8 cellular contexts compared by ENCODE assay signal in the genomic region with DNA sequence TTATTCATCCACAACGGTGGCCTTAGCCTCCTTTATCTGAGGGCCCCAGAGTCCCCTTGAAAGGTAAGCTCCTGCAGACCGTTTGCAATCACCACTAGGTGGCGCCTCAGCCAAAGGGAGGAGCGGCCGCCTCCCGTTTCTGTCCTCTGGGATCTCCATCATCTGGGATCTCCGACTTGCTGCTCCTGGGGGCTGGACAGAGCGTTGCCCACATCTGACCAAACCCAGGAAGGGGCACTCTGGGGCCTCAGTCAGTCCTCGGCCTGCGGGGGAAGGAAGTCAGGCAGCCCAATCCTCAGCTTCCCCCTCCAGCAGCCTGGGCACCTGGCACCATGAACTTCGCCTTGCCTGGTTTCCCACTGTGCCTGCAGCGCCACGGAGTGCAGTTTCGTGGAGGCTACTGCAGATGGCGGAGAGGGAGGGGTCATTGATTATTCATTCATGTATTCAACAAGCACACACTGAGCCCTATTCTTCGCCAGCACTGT. TPM values are rescaled to one million over a fixed set of nuclear protein-coding genes. Genes with fewer than 3 reads are reported as not detected.
DNase-seq lines count a peak whose midpoint lies in the region; ATAC-seq and TF ChIP-seq lines count a peak whose summit lies in the region.

No MANE protein-coding gene starts in this region.

- peak; percentile 63 for ATAC-seq in naive thymus-derived CD4-positive, alpha-beta T cell
- no peak for ATAC-seq in GM21737 (IDR thresholded peaks at IDR 0.05; ENCODE audit: unreplicated experiment)

- POLR2A ChIA-PET in CD4-positive, alpha-beta memory T cell (lab: Charles Lee; ENCODE audit: partially characterized antibody): interaction anchor here (1.0 to 2.4 kb wide), 3 partner anchors 16 to 178 kb away, joined by 3 to 11 read pairs (median 8); no protein-coding TSS in a partner anchor
- POLR2A ChIA-PET in HEK293T (lab: Yijun Ruan, JAX): no interaction called here
- POLR2A ChIA-PET in naive thymus-derived CD4-positive, alpha-beta T cell (lab: Charles Lee): no interaction called here

- TF ChIP-seq CTCF in epithelial cell of proximal tubule (conservative IDR thresholded peaks at IDR 0.05; ENCODE audit: low read depth, low read length): peak; percentile 86
- peak in 5 of 7 experiments; percentile 69 to 89 (median 81) for TF ChIP-seq CTCF in stomach (IDR thresholded peaks at IDR 0.05)

- DNase-seq in CD4-positive, alpha-beta memory T cell: peak in 4 of 5 donors; percentile 35 to 51 (median 38)
- DNase-seq in HEK293T (ENCODE audit: extremely low spot score) (peak; percentile 79), NCI-H82 (lab: John Stamatoyannopoulos, UW) (peak; percentile 89), epithelial cell of proximal tubule (ENCODE audit: low read depth) (no peak), stomach (peak; percentile 74)
- DNase-seq in activated CD8-positive, alpha-beta memory T cell treated with anti-CD3 and anti-CD28 coated beads, Interleukin-2, amount 50 U/mL, for 48 hours: peak; percentile 86
- peak in 7 of 9 donors; percentile 24 to 59 (median 44) for DNase-seq in naive thymus-derived CD4-positive, alpha-beta T cell

- WGBS in stomach, 5 donors: 17 to 43% (median 26%) methylated on average over 8 to 16 of the region's 16 CpGs

- no peak for TF ChIP-seq POLR2A in stomach (IDR thresholded peaks at IDR 0.05)

- no peaks in the 10 kb centered on the region for H3K9me3 Mint-ChIP-seq in CD4-positive, alpha-beta memory T cell
- no peaks in the 10 kb centered on the region for H3K9me3 Mint-ChIP-seq in naive thymus-derived CD4-positive, alpha-beta T cell

- intact Hi-C loops in CD4-positive, alpha-beta memory T cell (cut with micrococcal nuclease): loop anchor here (1.0 to 5.0 kb wide), 3 partner anchors 176 to 405 kb away; no protein-coding TSS in a partner anchor
- intact Hi-C loops in naive thymus-derived CD4-positive, alpha-beta T cell (cut with micrococcal nuclease): loop anchor here (1.0 to 2.0 kb wide), 2 partner anchors 176 kb away; no protein-coding TSS in a partner anchor
- intact Hi-C loops in stomach (cut with DNase I; ENCODE audit: low total_unique reads): loop anchor here (5.0 kb wide), 1 partner anchor 180 kb away; no protein-coding TSS in a partner anchor

- CTCF ChIA-PET in CD4-positive, alpha-beta memory T cell (lab: Charles Lee; ENCODE audit: partially characterized antibody): interaction anchor here (0.7 to 18.9 kb wide), 28 partner anchors 8 to 406 kb away, joined by 3 to 1298 read pairs (median 4); a partner anchor contains a TSS
- CTCF ChIA-PET in HEK293T (lab: Yijun Ruan, JAX): interaction anchor here (0.6 to 8.3 kb wide), 12 partner anchors 8 to 649 kb away, joined by 3 to 78 read pairs (median 4); no protein-coding TSS in a partner anchor
- CTCF ChIA-PET in naive thymus-derived CD4-positive, alpha-beta T cell (lab: Charles Lee): interaction anchor here (0.6 to 18.6 kb wide), 7 partner anchors 10 to 1890 kb away, joined by 3 to 567 read pairs (median 3); no protein-coding TSS in a partner anchor

- no peak overlapping the region for H3K27ac ChIP-seq in CD4-positive, alpha-beta memory T cell (ENCODE audit: low read depth, low read length)
- H3K27ac ChIP-seq in naive thymus-derived CD4-positive, alpha-beta T cell (ENCODE audit: low read depth, low read length): no peak overlapping the region
- H3K27ac ChIP-seq in stomach: no peak overlapping the region

- H3K4me1 Mint-ChIP-seq in CD4-positive, alpha-beta memory T cell: peaks cover 0 to 7% (median 0%) of the 10 kb centered on the region in 4 donors
- H3K4me1 Mint-ChIP-seq in naive thymus-derived CD4-positive, alpha-beta T cell: peaks cover 0 to 4% (median 0%) of the 10 kb centered on the region in 7 donors

- H3K4me3 ChIP-seq in CD4-positive, alpha-beta memory T cell (ENCODE audit: low read length in 2 of 2): no peak overlapping the region
- no peak overlapping the region for H3K4me3 ChIP-seq in epithelial cell of proximal tubule (ENCODE audit: low read depth, low read length)
- no peak overlapping the region for H3K4me3 ChIP-seq in naive thymus-derived CD4-positive, alpha-beta T cell (ENCODE audit: low read length)
- no peak overlapping the region for H3K4me3 ChIP-seq in stomach

- H3K9me3 ChIP-seq in CD4-positive, alpha-beta memory T cell (ENCODE audit: control insufficient read depth in 1 of 2, low read length in 2 of 2): no peaks in the 10 kb centered on the region
- no peaks in the 10 kb centered on the region for H3K9me3 ChIP-seq in naive thymus-derived CD4-positive, alpha-beta T cell (ENCODE audit: control insufficient read depth in 2 of 3, low read length in 3 of 3)
- no peaks in the 10 kb centered on the region for H3K9me3 ChIP-seq in stomach

- TF ChIP-seq EP300 in stomach (IDR thresholded peaks at IDR 0.05): no peak

- H3K27me3 ChIP-seq in CD4-positive, alpha-beta memory T cell (ENCODE audit: insufficient read depth, low read length): no peaks in the 10 kb centered on the region
- H3K27me3 ChIP-seq in naive thymus-derived CD4-positive, alpha-beta T cell (ENCODE audit: control insufficient read depth in 2 of 2, insufficient read depth in 2 of 2, low read length in 2 of 2): no peaks in the 10 kb centered on the region
- H3K27me3 ChIP-seq in stomach: peaks cover 0 to 7% (median 0%) of the 10 kb centered on the region in 3 donors

- no peaks in the 10 kb centered on the region for H3K36me3 ChIP-seq in CD4-positive, alpha-beta memory T cell (ENCODE audit: insufficient read depth, low read length)
- peaks cover 0 to 37% (median 0%) of the 10 kb centered on the region in 3 experiments for H3K36me3 ChIP-seq in naive thymus-derived CD4-positive, alpha-beta T cell (ENCODE audit: control insufficient read depth in 2 of 3, insufficient read depth in 3 of 3, low read length in 3 of 3)
- peaks cover 0 to 18% (median 2%) of the 10 kb centered on the region in 4 donors for H3K36me3 ChIP-seq in stomach

- no peaks in the 10 kb centered on the region for H3K27me3 Mint-ChIP-seq in CD4-positive, alpha-beta memory T cell
- no peaks in the 10 kb centered on the region for H3K27me3 Mint-ChIP-seq in naive thymus-derived CD4-positive, alpha-beta T cell

- no peaks in the 10 kb centered on the region for H3K4me1 ChIP-seq in CD4-positive, alpha-beta memory T cell (ENCODE audit: insufficient read depth, low read length)
- no peaks in the 10 kb centered on the region for H3K4me1 ChIP-seq in naive thymus-derived CD4-positive, alpha-beta T cell (ENCODE audit: control insufficient read depth in 2 of 2, insufficient read depth in 2 of 2, low read length in 2 of 2)
- H3K4me1 ChIP-seq in stomach: peaks cover 0 to 9% (median 2%) of the 10 kb centered on the region in 4 donors

- no peak overlapping the region for H3K4me3 Mint-ChIP-seq in CD4-positive, alpha-beta memory T cell
- no peak overlapping the region for H3K4me3 Mint-ChIP-seq in naive thymus-derived CD4-positive, alpha-beta T cell

- H3K27ac Mint-ChIP-seq in CD4-positive, alpha-beta memory T cell: peak overlapping the region in 1 of 7 donors; percentile 31
- H3K27ac Mint-ChIP-seq in naive thymus-derived CD4-positive, alpha-beta T cell: peak overlapping the region in 1 of 9 donors; percentile 38

- peaks cover 10 to 34% of the 10 kb centered on the region in 2 donors for H3K36me3 Mint-ChIP-seq in CD4-positive, alpha-beta memory T cell
- H3K36me3 Mint-ChIP-seq in naive thymus-derived CD4-positive, alpha-beta T cell: peaks cover 0 to 20% (median 3%) of the 10 kb centered on the region in 5 donors

TF ChIP-seq in HEK293T, 16 proteins besides CTCF, POLR2A, EP300 and RAD21:
- TF ChIP-seq FOXA1 (IDR thresholded peaks at IDR 0.05): no peak
- no peak for TF ChIP-seq SP1 (IDR thresholded peaks at IDR 0.05)
- TF ChIP-seq NFRKB (IDR thresholded peaks at IDR 0.05): no peak
- no peak for TF ChIP-seq L3MBTL2 (conservative IDR thresholded peaks at IDR 0.05)
- TF ChIP-seq HDGF (IDR thresholded peaks at IDR 0.05; ENCODE audit: borderline replicate concordance): no peak
- no peak for TF ChIP-seq BHLHE40 (IDR thresholded peaks at IDR 0.05; ENCODE audit: borderline replicate concordance)
- no peak for TF ChIP-seq SUZ12 (IDR thresholded peaks at IDR 0.05)
- no peak for TF ChIP-seq ARNT (IDR thresholded peaks at IDR 0.05)
- no peak for TF ChIP-seq TARDBP (IDR thresholded peaks at IDR 0.05)
- TF ChIP-seq, protein P1, sequence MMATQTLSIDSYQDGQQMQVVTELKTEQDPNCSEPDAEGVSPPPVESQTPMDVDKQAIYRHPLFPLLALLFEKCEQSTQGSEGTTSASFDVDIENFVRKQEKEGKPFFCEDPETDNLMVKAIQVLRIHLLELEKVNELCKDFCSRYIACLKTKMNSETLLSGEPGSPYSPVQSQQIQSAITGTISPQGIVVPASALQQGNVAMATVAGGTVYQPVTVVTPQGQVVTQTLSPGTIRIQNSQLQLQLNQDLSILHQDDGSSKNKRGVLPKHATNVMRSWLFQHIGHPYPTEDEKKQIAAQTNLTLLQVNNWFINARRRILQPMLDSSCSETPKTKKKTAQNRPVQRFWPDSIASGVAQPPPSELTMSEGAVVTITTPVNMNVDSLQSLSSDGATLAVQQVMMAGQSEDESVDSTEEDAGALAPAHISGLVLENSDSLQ (IDR thresholded peaks at IDR 0.05): no peak
- no peak for TF ChIP-seq ZNF384 (IDR thresholded peaks at IDR 0.05)
- TF ChIP-seq FOXK2 (IDR thresholded peaks at IDR 0.05): no peak
- no peak for TF ChIP-seq CTBP1 (IDR thresholded peaks at IDR 0.05; ENCODE audit: borderline replicate concordance)
- no peak for TF ChIP-seq FOXM1 (IDR thresholded peaks at IDR 0.05; ENCODE audit: borderline replicate concordance)
- TF ChIP-seq LEF1 (IDR thresholded peaks at IDR 0.05; ENCODE audit: borderline replicate concordance): no peak
- no peak for TF ChIP-seq ELF4 (IDR thresholded peaks at IDR 0.05)
TF ChIP-seq in HEK293T: peak in this region for 0.

RNA-seq across cellular contexts. Expression of a gene that starts 23.5 kb away (rescaled TPM):
- 1 to 10 TPM; 4.0 to 7.0 TPM for total RNA-seq in CD4-positive, alpha-beta memory T cell
- polyA plus RNA-seq in CD4-positive, alpha-beta memory T cell: 1 to 10 TPM; 1.1 to 6.2 TPM
- total RNA-seq in epithelial cell of proximal tubule (8.0 and 34.4 TPM in 2 replicates), stomach (100 to 1,000 TPM in 1 of 5 donors, 10 to 100 TPM in 4; 27.2 to 155 (median 31.6) TPM)
- total RNA-seq in naive thymus-derived CD4-positive, alpha-beta T cell: 1 to 10 TPM in 3 of 5 experiments, under 1 TPM in 2; 0.40 to 7.6 (median 2.0) TPM
- 1 to 10 TPM in 1 of 2 donors, under 1 TPM in 1; 0.35 to 1.2 TPM for polyA plus RNA-seq in naive thymus-derived CD4-positive, alpha-beta T cell
- polyA plus RNA-seq in stomach: 10 to 100 TPM; 12.4 to 27.1 (median 18.5) TPM
